In genomic region chr19:6227941-6228325, GRCh38 we compare ENCODE assay signal across 29 cellular contexts. TPM values are rescaled to one million over a fixed set of nuclear protein-coding genes. Genes with fewer than 3 reads are reported as not detected.
A peak's percentile ranks its signal among the peaks of the same experiment; 100 is the strongest.
DNase-seq lines count a peak whose midpoint lies in the region; ATAC-seq and TF ChIP-seq lines count a peak whose summit lies in the region.
"Had no signal": no experiment of that assay in that cellular context is flagged by ENCODE, and none has a peak within 500 bp of the region (broad histone marks: within the 10 kb centered on the region; RNA-seq: fewer than 3 reads in every experiment).

No MANE protein-coding gene starts in this region.

- H3K36me3 ChIP-seq in left ventricle myocardium inferior = peaks cover 36% of the 10 kb centered on the region

- H3K4me1 Mint-ChIP-seq in central memory CD8-positive, alpha-beta T cell = peaks cover 16% of the 10 kb centered on the region
- H3K4me1 Mint-ChIP-seq in nephron progenitor cell = peaks cover 49% of the 10 kb centered on the region
- H3K4me1 Mint-ChIP-seq in CD4-positive, alpha-beta T cell (ENCODE audit: low read depth) = peaks cover 13% of the 10 kb centered on the region
- H3K4me1 Mint-ChIP-seq: activated T-helper 17 cell treated with anti-CD3 and anti-CD28 coated beads, Interleukin-2, amount 50 U/mL, for 72 hours had no signal

- DNase-seq in right cardiac atrium (peak in 2 of 3 donors; percentile 29 to 39), left ventricle myocardium inferior (no peak), nephron progenitor cell (no peak), NCI-H1105 treated with DMSO at 0.1 percent for 48 hours (lab: John Stamatoyannopoulos, UW) (no peak), posterior vena cava (ENCODE audit: low spot score) (no peak)
- DNase-seq in central memory CD8-positive, alpha-beta T cell (ENCODE audit: low spot score in 2 of 2) = no peak
- no peak for DNase-seq in CD4-positive, alpha-beta T cell
- DNase-seq: ACHN; activated CD4-positive, alpha-beta T cell treated with anti-CD3 and anti-CD28 coated beads, Interleukin-2, amount 50 U/mL, for 48 hours; activated CD8-positive, alpha-beta memory T cell treated with anti-CD3 and anti-CD28 coated beads, Interleukin-2, amount 50 U/mL, for 4 hours; Caco-2; DMS79; effector memory CD4-positive, alpha-beta T cell; erythroblast; HCEC 1CT; mesendoderm; NCI-H1105; NCI-H2029; NCI-H2227 treated with DMSO at 0.1 percent for 48 hours; NCI-H526 treated with DMSO at 0.1 percent for 48 hours; occipital lobe; SJCRH30; stimulated activated CD4-positive, alpha-beta T cell treated with anti-CD3 and anti-CD28 coated beads, Interleukin-2, amount 100 ng/mL, for 24 hours; tibial artery had no signal

- POLR2A ChIA-PET in CD4-positive, alpha-beta T cell (lab: Charles Lee) = no interaction called here

- no peaks in the 10 kb centered on the region for H3K27me3 Mint-ChIP-seq in central memory CD8-positive, alpha-beta T cell
- no peaks in the 10 kb centered on the region for H3K27me3 Mint-ChIP-seq in nephron progenitor cell (ENCODE audit: low read depth, poor library complexity)
- H3K27me3 Mint-ChIP-seq in CD4-positive, alpha-beta T cell = no peaks in the 10 kb centered on the region
- H3K27me3 Mint-ChIP-seq: activated T-helper 17 cell treated with anti-CD3 and anti-CD28 coated beads, Interleukin-2, amount 50 U/mL, for 72 hours had no signal

- CTCF ChIA-PET in CD4-positive, alpha-beta T cell (lab: Charles Lee) = no interaction called here

- no peak overlapping the region for H3K4me3 Mint-ChIP-seq in central memory CD8-positive, alpha-beta T cell
- H3K4me3 Mint-ChIP-seq in nephron progenitor cell = no peak overlapping the region
- H3K4me3 Mint-ChIP-seq in CD4-positive, alpha-beta T cell = no peak overlapping the region
- H3K4me3 Mint-ChIP-seq: activated T-helper 17 cell treated with anti-CD3 and anti-CD28 coated beads, Interleukin-2, amount 50 U/mL, for 72 hours had no signal

- H3K4me3 ChIP-seq in right cardiac atrium (ENCODE audit: low read length) = no peak overlapping the region
- no peak overlapping the region for H3K4me3 ChIP-seq in left ventricle myocardium inferior
- H3K4me3 ChIP-seq: K562, SJCRH30, smooth muscle cell, tibial artery had no signal

- intact Hi-C loops in right cardiac atrium (cut with DNase I) = no loop called here
- intact Hi-C loops in left ventricle myocardium inferior (cut with micrococcal nuclease) = no loop called here
- intact Hi-C loops in posterior vena cava (cut with DNase I) = loop anchor here in 1 of 2 donors (10.0 kb wide), 1 partner anchor 187 kb away; no protein-coding TSS in a partner anchor
- intact Hi-C loops in CD4-positive, alpha-beta T cell (cut with DNase I, micrococcal nuclease) = no loop called here

- TF ChIP-seq CTCF in left ventricle myocardium inferior (IDR thresholded peaks at IDR 0.05; ENCODE audit: borderline replicate concordance) (no peak), nephron progenitor cell (IDR thresholded peaks at IDR 0.05) (no peak)
- no peak for TF ChIP-seq CTCF in CD4-positive, alpha-beta T cell (IDR thresholded peaks at IDR 0.05)

- H3K36me3 Mint-ChIP-seq in central memory CD8-positive, alpha-beta T cell (ENCODE audit: insufficient read depth) = peaks cover 8% of the 10 kb centered on the region
- peaks cover 36% of the 10 kb centered on the region for H3K36me3 Mint-ChIP-seq in nephron progenitor cell (ENCODE audit: low read depth)
- H3K36me3 Mint-ChIP-seq in CD4-positive, alpha-beta T cell (ENCODE audit: low read depth) = peaks cover 29% of the 10 kb centered on the region
- H3K36me3 Mint-ChIP-seq: activated naive CD4-positive, alpha-beta T cell treated with anti-CD3 and anti-CD28 coated beads, Interleukin-2, amount 50 U/mL, for 72 hours had no signal

- no peaks in the 10 kb centered on the region for H3K27me3 ChIP-seq in right cardiac atrium (ENCODE audit: control insufficient read depth, insufficient read depth)
- no peaks in the 10 kb centered on the region for H3K27me3 ChIP-seq in left ventricle myocardium inferior (ENCODE audit: low read depth)
- H3K27me3 ChIP-seq in CD4-positive, alpha-beta T cell (ENCODE audit: control insufficient read depth, insufficient read depth, low read length) = no peaks in the 10 kb centered on the region
- H3K27me3 ChIP-seq: SJCRH30, tibial artery had no signal

- H3K9me3 ChIP-seq in right cardiac atrium (ENCODE audit: control insufficient read depth, low read length) (no peaks in the 10 kb centered on the region), left ventricle myocardium inferior (replicated peaks) (no peaks in the 10 kb centered on the region)
- no peaks in the 10 kb centered on the region for H3K9me3 ChIP-seq in CD4-positive, alpha-beta T cell (ENCODE audit: control insufficient read depth, low read length)
- H3K9me3 ChIP-seq: Caco-2, SJCRH30, tibial artery had no signal

- 82% methylated on average over 12 of the region's 12 CpGs for WGBS in right cardiac atrium

- H3K4me1 ChIP-seq in right cardiac atrium (ENCODE audit: control insufficient read depth, insufficient read depth, low read length) (peaks cover 9% of the 10 kb centered on the region), left ventricle myocardium inferior (peaks cover 63% of the 10 kb centered on the region)
- H3K4me1 ChIP-seq: Caco-2 had no signal

- H3K27ac Mint-ChIP-seq in central memory CD8-positive, alpha-beta T cell (ENCODE audit: low read depth) = peak overlapping the region; percentile 71
- H3K27ac Mint-ChIP-seq in nephron progenitor cell = peak overlapping the region; percentile 91
- no peak overlapping the region for H3K27ac Mint-ChIP-seq in CD4-positive, alpha-beta T cell
- H3K27ac Mint-ChIP-seq: activated naive CD4-positive, alpha-beta T cell treated with anti-CD3 and anti-CD28 coated beads, Interleukin-2, amount 50 U/mL, for 72 hours; activated T-helper 17 cell treated with anti-CD3 and anti-CD28 coated beads, Interleukin-2, amount 50 U/mL, for 72 hours had no signal

- no peak overlapping the region for H3K27ac ChIP-seq in right cardiac atrium (ENCODE audit: low read length)
- H3K27ac ChIP-seq in left ventricle myocardium inferior (replicated peaks) = no peak overlapping the region
- H3K27ac ChIP-seq in CD4-positive, alpha-beta T cell (ENCODE audit: low read depth, low read length) = no peak overlapping the region
- H3K27ac ChIP-seq: SJCRH30, tibial artery had no signal

- ATAC-seq in right cardiac atrium (no peak), HG03457 (IDR thresholded peaks at IDR 0.05; ENCODE audit: unreplicated experiment) (no peak)
- ATAC-seq in central memory CD8-positive, alpha-beta T cell (replicated peaks; ENCODE audit: extremely low read depth, poor library complexity, severe bottlenecking) = no peak
- ATAC-seq in CD4-positive, alpha-beta T cell (ENCODE audit: poor library complexity) = no peak
- ATAC-seq: activated naive CD4-positive, alpha-beta T cell treated with anti-CD3 and anti-CD28 coated beads, Interleukin-2, amount 50 U/mL, for 72 hours; activated T-helper 17 cell treated with anti-CD3 and anti-CD28 coated beads, Interleukin-2, amount 50 U/mL, for 72 hours; K562 had no signal

- no peaks in the 10 kb centered on the region for H3K9me3 Mint-ChIP-seq in central memory CD8-positive, alpha-beta T cell
- no peaks in the 10 kb centered on the region for H3K9me3 Mint-ChIP-seq in nephron progenitor cell
- no peaks in the 10 kb centered on the region for H3K9me3 Mint-ChIP-seq in CD4-positive, alpha-beta T cell
- H3K9me3 Mint-ChIP-seq: activated naive CD4-positive, alpha-beta T cell treated with anti-CD3 and anti-CD28 coated beads, Interleukin-2, amount 50 U/mL, for 72 hours; activated T-helper 17 cell treated with anti-CD3 and anti-CD28 coated beads, Interleukin-2, amount 50 U/mL, for 72 hours had no signal

RNA-seq across cellular contexts. Expression of gene MLLT1, which starts 51.8 kb away (rescaled TPM):
- total RNA-seq in right cardiac atrium = 10 to 100 TPM; 62.5 to 67.3 (median 65.5) TPM
- 34.8 TPM for polyA plus RNA-seq in right cardiac atrium
- total RNA-seq in left ventricle myocardium inferior = 36.0 TPM
- total RNA-seq in posterior vena cava = 10 to 100 TPM; 49.2 to 52.0 TPM
- 10 to 100 TPM; 18.3 to 22.1 TPM for total RNA-seq in CD4-positive, alpha-beta T cell

Comparison
In these comparisons a context has a peak if more than half of its experiments do, and no peak if none do; other contexts are left out.
1. DNase-seq: peak in right cardiac atrium (2 of 3); none in left ventricle myocardium inferior (single experiment), central memory CD8-positive, alpha-beta T cell (0 of 2), nephron progenitor cell (single experiment), NCI-H1105 treated with DMSO at 0.1 percent for 48 hours (single experiment), posterior vena cava (single experiment) and CD4-positive, alpha-beta T cell (0 of 10).